In genomic region chr9:89815061-89815902, GRCh38 we compare ENCODE assay signal across 10 cellular contexts.
DNase-seq lines count a peak whose midpoint lies in the region; ATAC-seq and TF ChIP-seq lines count a peak whose summit lies in the region.
"Had no signal": no experiment of that assay in that cellular context is flagged by ENCODE, and none has a peak within 500 bp of the region (broad histone marks: within the 10 kb centered on the region; RNA-seq: fewer than 3 reads in every experiment).

No MANE protein-coding gene starts in this region.

- H3K27ac Mint-ChIP-seq in stimulated activated naive CD8-positive, alpha-beta T cell treated with anti-CD3 and anti-CD28 coated beads, Interleukin-15, amount 100 ng/mL, for 72 hours: no peak overlapping the region
- peak overlapping the region in 1 of 6 donors; percentile 44 for H3K27ac Mint-ChIP-seq in immature natural killer cell

- no peaks in the 10 kb centered on the region for H3K27me3 ChIP-seq in OCI-LY3 (ENCODE audit: low read depth, low read length)
- no peaks in the 10 kb centered on the region for H3K27me3 ChIP-seq in BE2C

- H3K4me3 ChIP-seq in OCI-LY3 (ENCODE audit: low read length) (peak overlapping the region; percentile 30), BE2C (ENCODE audit: low read depth, low read length) (no peak overlapping the region)

- no peaks in the 10 kb centered on the region for H3K9me3 ChIP-seq in OCI-LY3 (ENCODE audit: insufficient read depth, low read length)
- no peaks in the 10 kb centered on the region for H3K9me3 ChIP-seq in BE2C

- H3K4me3 Mint-ChIP-seq in stimulated activated naive CD8-positive, alpha-beta T cell treated with anti-CD3 and anti-CD28 coated beads, Interleukin-15, amount 100 ng/mL, for 72 hours: peak overlapping the region in 1 of 2 donors; percentile 11
- H3K4me3 Mint-ChIP-seq in immature natural killer cell: no peak overlapping the region
- H3K4me3 Mint-ChIP-seq: neural crest cell had no signal

- H3K27ac ChIP-seq in OCI-LY3 (ENCODE audit: low read length): peak overlapping the region; percentile 95

- H3K36me3 ChIP-seq in OCI-LY3 (replicated peaks; ENCODE audit: low read depth, low read length) (no peaks in the 10 kb centered on the region), BE2C (no peaks in the 10 kb centered on the region)

- H3K9me3 Mint-ChIP-seq in stimulated activated naive CD8-positive, alpha-beta T cell treated with anti-CD3 and anti-CD28 coated beads, Interleukin-15, amount 100 ng/mL, for 72 hours: no peaks in the 10 kb centered on the region
- no peaks in the 10 kb centered on the region for H3K9me3 Mint-ChIP-seq in immature natural killer cell
- H3K9me3 Mint-ChIP-seq: neural crest cell had no signal

- DNase-seq in stimulated activated naive CD8-positive, alpha-beta T cell treated with anti-CD3 and anti-CD28 coated beads, Interleukin-15, Interleukin-2, amounts not matched to agents 100 U/mL and 50 U/mL, for 24 hours: no peak
- no peak for DNase-seq in stimulated activated naive CD8-positive, alpha-beta T cell treated with anti-CD3 and anti-CD28 coated beads, Interleukin-15, amount 100 ng/mL, for 72 hours
- DNase-seq in BE2C (no peak), immature natural killer cell (no peak), NCI-H128 (lab: John Stamatoyannopoulos, UW; ENCODE audit: unreplicated experiment) (no peak), Right ventricle myocardium superior (no peak)
- DNase-seq: NCI-H748 treated with DMSO at 0.1 percent for 48 hours had no signal

- H3K4me1 Mint-ChIP-seq in stimulated activated naive CD8-positive, alpha-beta T cell treated with anti-CD3 and anti-CD28 coated beads, Interleukin-15, amount 100 ng/mL, for 72 hours: peaks cover 37% of the 10 kb centered on the region
- no peaks in the 10 kb centered on the region for H3K4me1 Mint-ChIP-seq in immature natural killer cell

- peaks cover 33% of the 10 kb centered on the region for H3K27me3 Mint-ChIP-seq in stimulated activated naive CD8-positive, alpha-beta T cell treated with anti-CD3 and anti-CD28 coated beads, Interleukin-15, amount 100 ng/mL, for 72 hours
- peaks cover 0 to 13% (median 5%) of the 10 kb centered on the region in 3 donors for H3K27me3 Mint-ChIP-seq in immature natural killer cell (ENCODE audit: low read depth in 3 of 3)

- H3K9ac ChIP-seq in OCI-LY3 (ENCODE audit: low read length): peak overlapping the region; percentile 73

- intact Hi-C loops in Right ventricle myocardium superior (cut with DNase I): no loop called here

- H3K4me2 ChIP-seq in OCI-LY3 (ENCODE audit: low read length): peak overlapping the region; percentile 80

- H3K79me2 ChIP-seq in OCI-LY3 (ENCODE audit: low read length): no peaks in the 10 kb centered on the region

- H3K4me1 ChIP-seq in OCI-LY3 (ENCODE audit: low read length) (peaks cover 60% of the 10 kb centered on the region), BE2C (peaks cover 18% of the 10 kb centered on the region)

- H2AFZ ChIP-seq in OCI-LY3 (ENCODE audit: low read depth, low read length): peak overlapping the region; percentile 90; the same call in 1 of the 2 replicates

- peak; percentile 12 for ATAC-seq in stimulated activated naive CD8-positive, alpha-beta T cell treated with anti-CD3 and anti-CD28 coated beads, Interleukin-15, Interleukin-2, amounts not matched to agents 100 U/mL and 50 U/mL, for 24 hours
- no peak for ATAC-seq in stimulated activated naive CD8-positive, alpha-beta T cell treated with anti-CD3 and anti-CD28 coated beads, Interleukin-15, amount 100 ng/mL, for 72 hours
- ATAC-seq in HG02938 (IDR thresholded peaks at IDR 0.05; ENCODE audit: unreplicated experiment) (peak; percentile 33), Right ventricle myocardium superior (ENCODE audit: poor library complexity) (no peak)

- no peaks in the 10 kb centered on the region for H4K20me1 ChIP-seq in OCI-LY3 (ENCODE audit: insufficient read depth, low read length)

- no peaks in the 10 kb centered on the region for H3K36me3 Mint-ChIP-seq in immature natural killer cell

- TF ChIP-seq CTCF in OCI-LY3 (IDR thresholded peaks at IDR 0.05; ENCODE audit: low read depth, low read length): peak; percentile 39
- no peak for TF ChIP-seq CTCF in BE2C (IDR thresholded peaks at IDR 0.05; ENCODE audit: low read depth, low read length)

Comparison
In these comparisons a context has a peak if more than half of its experiments do, and no peak if none do; other contexts are left out.
1. ATAC-seq: peak in stimulated activated naive CD8-positive, alpha-beta T cell treated with anti-CD3 and anti-CD28 coated beads, Interleukin-15, Interleukin-2, amounts not matched to agents 100 U/mL and 50 U/mL, for 24 hours (single experiment) and HG02938 (single experiment); none in stimulated activated naive CD8-positive, alpha-beta T cell treated with anti-CD3 and anti-CD28 coated beads, Interleukin-15, amount 100 ng/mL, for 72 hours (single experiment) and Right ventricle myocardium superior (single experiment).